28 cellular contexts compared by ENCODE assay signal in the genomic region with DNA sequence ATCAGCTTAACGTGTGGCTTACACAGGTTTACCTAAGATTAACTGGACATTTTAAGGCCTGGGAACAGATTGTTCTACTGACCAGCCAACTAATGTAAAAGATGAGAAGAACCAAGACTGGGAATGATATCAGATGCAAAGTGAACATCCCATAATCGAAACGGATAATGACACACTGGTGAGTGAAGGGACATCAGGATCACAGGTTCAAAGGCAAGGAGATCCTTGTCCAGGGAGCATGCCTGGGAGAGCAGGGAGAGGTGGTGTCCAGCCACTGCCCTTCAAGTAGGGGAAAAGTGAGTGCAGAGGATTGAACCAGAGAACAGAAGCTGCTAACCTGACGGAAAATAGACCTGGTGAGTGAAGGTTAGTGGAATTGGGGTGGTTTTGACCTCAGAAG.
"Had no signal": no experiment of that assay in that cellular context is flagged by ENCODE, and none has a peak within 500 bp of the region (broad histone marks: within the 10 kb centered on the region; RNA-seq: fewer than 3 reads in every experiment).

No MANE protein-coding gene starts in this region.

- H3K27me3 ChIP-seq: ascending aorta, breast epithelium, dorsolateral prefrontal cortex had no signal

- DNase-seq: activated CD4-positive, alpha-beta memory T cell treated with anti-CD3 and anti-CD28 coated beads for 36 hours; activated CD4-positive, alpha-beta T cell treated with anti-CD3 and anti-CD28 coated beads for 36 hours; activated CD4-positive, alpha-beta T cell treated with anti-CD3 and anti-CD28 coated beads, Interleukin-2, amount 10 ng/mL, durations not matched to agents 24 days and 14 days; activated CD4-positive, CD25-positive, alpha-beta regulatory T cell; activated CD4-positive, CD25-positive, alpha-beta regulatory T cell treated with anti-CD3 and anti-CD28 coated beads, Interleukin-2, amount 50 U/mL, for 72 hours; activated CD8-positive, alpha-beta memory T cell treated with anti-CD3 and anti-CD28 coated beads, Interleukin-2, amount 10 ng/mL, durations not matched to agents 7 days and 5 days; activated CD8-positive, alpha-beta memory T cell treated with anti-CD3 and anti-CD28 coated beads, Interleukin-2, amount 50 U/mL, for 4 hours; activated CD8-positive, alpha-beta T cell treated with anti-CD3 and anti-CD28 coated beads, Interleukin-2, amount 10 ng/mL, durations not matched to agents 7 days and 5 days; activated gamma-delta T cell; activated naive CD4-positive, alpha-beta T cell; activated naive CD4-positive, alpha-beta T cell treated with anti-CD3 and anti-CD28 coated beads, Interleukin-2, amount 10 ng/mL, durations not matched to agents 7 days and 5 days; activated naive CD8-positive, alpha-beta T cell treated with anti-CD3 and anti-CD28 coated beads, Interleukin-2, amount 10 ng/mL, durations not matched to agents 7 days and 5 days; activated T-cell treated with anti-CD3 and anti-CD28 coated beads for 4 hours; activated T-cell treated with anti-CD3 and anti-CD28 coated beads, Interleukin-2, amount 50 U/mL, for 24 hours; activated T-cell treated with anti-CD3 and anti-CD28 coated beads, Interleukin-2, amount 50 U/mL, for 72 hours; dorsolateral prefrontal cortex; effector memory CD4-positive, alpha-beta T cell; endodermal cell; foreskin fibroblast; head of caudate nucleus; T-helper 17 cell; T1000 had no signal

- H3K36me3 ChIP-seq: ascending aorta, breast epithelium had no signal

- H3K9me3 ChIP-seq: ascending aorta, breast epithelium had no signal

- ATAC-seq: activated CD4-positive, alpha-beta T cell treated with anti-CD3 and anti-CD28 coated beads for 36 hours; activated CD8-positive, alpha-beta memory T cell treated with anti-CD3 and anti-CD28 coated beads, Interleukin-2, amount 10 ng/mL, durations not matched to agents 7 days and 5 days; activated CD8-positive, alpha-beta T cell treated with anti-CD3 and anti-CD28 coated beads, Interleukin-2, amount 10 ng/mL, durations not matched to agents 7 days and 5 days; activated naive CD4-positive, alpha-beta T cell treated with anti-CD3 and anti-CD28 coated beads, Interleukin-2, amount 50 U/mL, for 72 hours; activated T-cell treated with anti-CD3 and anti-CD28 coated beads, Interleukin-2, amount 50 U/mL, for 72 hours; esophagus mucosa; T-helper 17 cell had no signal

- FAIRE-seq: frontal cortex had no signal

- H3K4me3 ChIP-seq: ascending aorta, breast epithelium, coronary artery, dorsolateral prefrontal cortex had no signal

- H3K4me1 ChIP-seq: ascending aorta, breast epithelium had no signal

- H3K27ac ChIP-seq: ascending aorta, breast epithelium, coronary artery, dorsolateral prefrontal cortex had no signal
